In the genomic region with DNA sequence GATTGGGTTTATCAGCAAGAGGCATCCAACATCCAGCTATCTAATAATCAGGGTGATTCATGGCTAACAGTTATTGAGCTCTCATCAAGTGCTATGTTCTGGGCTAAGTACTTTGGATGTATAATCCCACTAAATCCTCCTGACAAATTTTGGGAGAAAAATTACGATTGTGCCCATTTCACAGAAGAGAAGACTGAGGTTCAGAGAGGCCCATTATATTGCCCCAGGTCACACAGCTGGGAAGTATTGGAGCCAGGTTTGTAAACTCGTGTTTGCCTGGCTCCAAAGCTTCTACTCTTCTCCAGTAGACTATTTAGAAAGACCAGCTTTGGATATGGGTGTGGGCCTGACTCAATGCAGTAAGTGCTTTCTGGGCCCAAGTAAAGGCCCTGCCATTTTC, we compare ENCODE assay signal across 2 cellular contexts.
TF ChIP-seq lines count a peak whose summit lies in the region.

No MANE protein-coding gene starts in this region.

TF ChIP-seq in A549, 52 proteins besides CTCF, POLR2A, EP300 and RAD21:
- no peak for TF ChIP-seq ZNF302 (CRISPR knock-in tag; IDR thresholded peaks at IDR 0.05)
- TF ChIP-seq, protein P1, sequence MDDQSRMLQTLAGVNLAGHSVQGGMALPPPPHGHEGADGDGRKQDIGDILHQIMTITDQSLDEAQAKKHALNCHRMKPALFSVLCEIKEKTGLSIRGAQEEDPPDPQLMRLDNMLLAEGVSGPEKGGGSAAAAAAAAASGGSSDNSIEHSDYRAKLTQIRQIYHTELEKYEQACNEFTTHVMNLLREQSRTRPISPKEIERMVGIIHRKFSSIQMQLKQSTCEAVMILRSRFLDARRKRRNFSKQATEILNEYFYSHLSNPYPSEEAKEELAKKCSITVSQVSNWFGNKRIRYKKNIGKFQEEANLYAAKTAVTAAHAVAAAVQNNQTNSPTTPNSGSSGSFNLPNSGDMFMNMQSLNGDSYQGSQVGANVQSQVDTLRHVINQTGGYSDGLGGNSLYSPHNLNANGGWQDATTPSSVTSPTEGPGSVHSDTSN (IDR thresholded peaks at IDR 0.05) = no peak
- TF ChIP-seq KDM1A (IDR thresholded peaks at IDR 0.05; ENCODE audit: low read depth) = peak; percentile 47; the same call in 1 of the 2 replicates
- TF ChIP-seq HDAC2 (IDR thresholded peaks at IDR 0.05) = peak; percentile 41; the same call in 1 of the 2 replicates

TF ChIP-seq in K562, 482 proteins besides CTCF, POLR2A, EP300 and RAD21 (continues in another document):
- no peak for TF ChIP-seq SP2 (IDR thresholded peaks at IDR 0.05; ENCODE audit: extremely low read depth, low read depth, low read length, poor library complexity, severe bottlenecking)
- TF ChIP-seq FUS (optimal IDR thresholded peaks at IDR 0.05; ENCODE audit: low read depth, low read length) = no peak
- TF ChIP-seq MBD2 (IDR thresholded peaks at IDR 0.05; ENCODE audit: borderline replicate concordance, low read depth) = no peak
- TF ChIP-seq, protein P2, sequence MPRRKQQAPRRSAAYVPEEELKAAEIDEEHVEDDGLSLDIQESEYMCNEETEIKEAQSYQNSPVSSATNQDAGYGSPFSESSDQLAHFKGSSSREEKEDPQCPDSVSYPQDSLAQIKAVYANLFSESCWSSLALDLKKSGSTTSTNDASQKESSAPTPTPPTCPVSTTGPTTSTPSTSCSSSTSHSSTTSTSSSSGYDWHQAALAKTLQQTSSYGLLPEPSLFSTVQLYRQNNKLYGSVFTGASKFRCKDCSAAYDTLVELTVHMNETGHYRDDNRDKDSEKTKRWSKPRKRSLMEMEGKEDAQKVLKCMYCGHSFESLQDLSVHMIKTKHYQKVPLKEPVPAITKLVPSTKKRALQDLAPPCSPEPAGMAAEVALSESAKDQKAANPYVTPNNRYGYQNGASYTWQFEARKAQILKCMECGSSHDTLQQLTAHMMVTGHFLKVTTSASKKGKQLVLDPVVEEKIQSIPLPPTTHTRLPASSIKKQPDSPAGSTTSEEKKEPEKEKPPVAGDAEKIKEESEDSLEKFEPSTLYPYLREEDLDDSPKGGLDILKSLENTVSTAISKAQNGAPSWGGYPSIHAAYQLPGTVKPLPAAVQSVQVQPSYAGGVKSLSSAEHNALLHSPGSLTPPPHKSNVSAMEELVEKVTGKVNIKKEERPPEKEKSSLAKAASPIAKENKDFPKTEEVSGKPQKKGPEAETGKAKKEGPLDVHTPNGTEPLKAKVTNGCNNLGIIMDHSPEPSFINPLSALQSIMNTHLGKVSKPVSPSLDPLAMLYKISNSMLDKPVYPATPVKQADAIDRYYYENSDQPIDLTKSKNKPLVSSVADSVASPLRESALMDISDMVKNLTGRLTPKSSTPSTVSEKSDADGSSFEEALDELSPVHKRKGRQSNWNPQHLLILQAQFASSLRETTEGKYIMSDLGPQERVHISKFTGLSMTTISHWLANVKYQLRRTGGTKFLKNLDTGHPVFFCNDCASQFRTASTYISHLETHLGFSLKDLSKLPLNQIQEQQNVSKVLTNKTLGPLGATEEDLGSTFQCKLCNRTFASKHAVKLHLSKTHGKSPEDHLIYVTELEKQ (CRISPR knock-in tag; IDR thresholded peaks at IDR 0.05) = no peak
- TF ChIP-seq EHMT2 (IDR thresholded peaks at IDR 0.05) = no peak
- peak; percentile 52; the same call in 1 of the 2 replicates for TF ChIP-seq HDAC2 (IDR thresholded peaks at IDR 0.05)
- no peak for TF ChIP-seq ERF (CRISPR knock-in tag; IDR thresholded peaks at IDR 0.05)
- TF ChIP-seq, protein P3, sequence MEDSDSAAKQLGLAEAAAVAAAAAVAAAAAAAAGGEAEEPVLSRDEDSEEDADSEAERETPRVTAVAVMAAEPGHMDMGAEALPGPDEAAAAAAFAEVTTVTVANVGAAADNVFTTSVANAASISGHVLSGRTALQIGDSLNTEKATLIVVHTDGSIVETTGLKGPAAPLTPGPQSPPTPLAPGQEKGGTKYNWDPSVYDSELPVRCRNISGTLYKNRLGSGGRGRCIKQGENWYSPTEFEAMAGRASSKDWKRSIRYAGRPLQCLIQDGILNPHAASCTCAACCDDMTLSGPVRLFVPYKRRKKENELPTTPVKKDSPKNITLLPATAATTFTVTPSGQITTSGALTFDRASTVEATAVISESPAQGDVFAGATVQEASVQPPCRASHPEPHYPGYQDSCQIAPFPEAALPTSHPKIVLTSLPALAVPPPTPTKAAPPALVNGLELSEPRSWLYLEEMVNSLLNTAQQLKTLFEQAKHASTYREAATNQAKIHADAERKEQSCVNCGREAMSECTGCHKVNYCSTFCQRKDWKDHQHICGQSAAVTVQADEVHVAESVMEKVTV (CRISPR knock-in tag; IDR thresholded peaks at IDR 0.05) = no peak
- TF ChIP-seq RFX5 (IDR thresholded peaks at IDR 0.05; ENCODE audit: low read depth, low read length) = no peak
- TF ChIP-seq TCF7 (IDR thresholded peaks at IDR 0.05; ENCODE audit: borderline replicate concordance) = no peak
- TF ChIP-seq NRF1 (conservative IDR thresholded peaks at IDR 0.05 in 1 of 2, IDR thresholded peaks at IDR 0.05 in 1 of 2) = no peak
- TF ChIP-seq, protein P4, sequence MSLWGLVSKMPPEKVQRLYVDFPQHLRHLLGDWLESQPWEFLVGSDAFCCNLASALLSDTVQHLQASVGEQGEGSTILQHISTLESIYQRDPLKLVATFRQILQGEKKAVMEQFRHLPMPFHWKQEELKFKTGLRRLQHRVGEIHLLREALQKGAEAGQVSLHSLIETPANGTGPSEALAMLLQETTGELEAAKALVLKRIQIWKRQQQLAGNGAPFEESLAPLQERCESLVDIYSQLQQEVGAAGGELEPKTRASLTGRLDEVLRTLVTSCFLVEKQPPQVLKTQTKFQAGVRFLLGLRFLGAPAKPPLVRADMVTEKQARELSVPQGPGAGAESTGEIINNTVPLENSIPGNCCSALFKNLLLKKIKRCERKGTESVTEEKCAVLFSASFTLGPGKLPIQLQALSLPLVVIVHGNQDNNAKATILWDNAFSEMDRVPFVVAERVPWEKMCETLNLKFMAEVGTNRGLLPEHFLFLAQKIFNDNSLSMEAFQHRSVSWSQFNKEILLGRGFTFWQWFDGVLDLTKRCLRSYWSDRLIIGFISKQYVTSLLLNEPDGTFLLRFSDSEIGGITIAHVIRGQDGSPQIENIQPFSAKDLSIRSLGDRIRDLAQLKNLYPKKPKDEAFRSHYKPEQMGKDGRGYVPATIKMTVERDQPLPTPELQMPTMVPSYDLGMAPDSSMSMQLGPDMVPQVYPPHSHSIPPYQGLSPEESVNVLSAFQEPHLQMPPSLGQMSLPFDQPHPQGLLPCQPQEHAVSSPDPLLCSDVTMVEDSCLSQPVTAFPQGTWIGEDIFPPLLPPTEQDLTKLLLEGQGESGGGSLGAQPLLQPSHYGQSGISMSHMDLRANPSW (CRISPR knock-in tag; IDR thresholded peaks at IDR 0.05) = no peak
- TF ChIP-seq SIRT6 (IDR thresholded peaks at IDR 0.05; ENCODE audit: low read depth, low read length) = no peak
- TF ChIP-seq ZNF707 (CRISPR knock-in tag; conservative IDR thresholded peaks at IDR 0.05) = no peak
- TF ChIP-seq, protein P5, sequence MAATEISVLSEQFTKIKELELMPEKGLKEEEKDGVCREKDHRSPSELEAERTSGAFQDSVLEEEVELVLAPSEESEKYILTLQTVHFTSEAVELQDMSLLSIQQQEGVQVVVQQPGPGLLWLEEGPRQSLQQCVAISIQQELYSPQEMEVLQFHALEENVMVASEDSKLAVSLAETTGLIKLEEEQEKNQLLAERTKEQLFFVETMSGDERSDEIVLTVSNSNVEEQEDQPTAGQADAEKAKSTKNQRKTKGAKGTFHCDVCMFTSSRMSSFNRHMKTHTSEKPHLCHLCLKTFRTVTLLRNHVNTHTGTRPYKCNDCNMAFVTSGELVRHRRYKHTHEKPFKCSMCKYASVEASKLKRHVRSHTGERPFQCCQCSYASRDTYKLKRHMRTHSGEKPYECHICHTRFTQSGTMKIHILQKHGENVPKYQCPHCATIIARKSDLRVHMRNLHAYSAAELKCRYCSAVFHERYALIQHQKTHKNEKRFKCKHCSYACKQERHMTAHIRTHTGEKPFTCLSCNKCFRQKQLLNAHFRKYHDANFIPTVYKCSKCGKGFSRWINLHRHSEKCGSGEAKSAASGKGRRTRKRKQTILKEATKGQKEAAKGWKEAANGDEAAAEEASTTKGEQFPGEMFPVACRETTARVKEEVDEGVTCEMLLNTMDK (IDR thresholded peaks at IDR 0.05; ENCODE audit: borderline replicate concordance, insufficient read depth, low read depth, low read length, poor library complexity, severe bottlenecking) = no peak
- no peak for TF ChIP-seq MEF2A (IDR thresholded peaks at IDR 0.05; ENCODE audit: control insufficient read depth, low read depth, low read length)
- no peak for TF ChIP-seq ZNF830 (CRISPR knock-in tag; IDR thresholded peaks at IDR 0.05)
- no peak for TF ChIP-seq C11orf30 (IDR thresholded peaks at IDR 0.05; ENCODE audit: low read depth)
- TF ChIP-seq, protein P6, sequence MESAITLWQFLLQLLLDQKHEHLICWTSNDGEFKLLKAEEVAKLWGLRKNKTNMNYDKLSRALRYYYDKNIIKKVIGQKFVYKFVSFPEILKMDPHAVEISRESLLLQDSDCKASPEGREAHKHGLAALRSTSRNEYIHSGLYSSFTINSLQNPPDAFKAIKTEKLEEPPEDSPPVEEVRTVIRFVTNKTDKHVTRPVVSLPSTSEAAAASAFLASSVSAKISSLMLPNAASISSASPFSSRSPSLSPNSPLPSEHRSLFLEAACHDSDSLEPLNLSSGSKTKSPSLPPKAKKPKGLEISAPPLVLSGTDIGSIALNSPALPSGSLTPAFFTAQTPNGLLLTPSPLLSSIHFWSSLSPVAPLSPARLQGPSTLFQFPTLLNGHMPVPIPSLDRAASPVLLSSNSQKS (CRISPR knock-in tag; IDR thresholded peaks at IDR 0.05) = no peak
- no peak for TF ChIP-seq THRAP3 (IDR thresholded peaks at IDR 0.05; ENCODE audit: borderline replicate concordance)
- no peak for TF ChIP-seq SMC3 (conservative IDR thresholded peaks at IDR 0.05; ENCODE audit: insufficient read depth, low read depth, low read length)
- TF ChIP-seq CREM (IDR thresholded peaks at IDR 0.05; ENCODE audit: low read depth) = no peak
- no peak for TF ChIP-seq NEUROD1 (IDR thresholded peaks at IDR 0.05; ENCODE audit: borderline replicate concordance, low read depth, low read length, partially characterized antibody)
- peak; percentile 63 to 68; a peak in 3 of 4 replicates for TF ChIP-seq KDM1A (IDR thresholded peaks at IDR 0.05)
- TF ChIP-seq COPS2 (conservative IDR thresholded peaks at IDR 0.05) = no peak
- peak; percentile 75; the same call in 1 of the 2 replicates for TF ChIP-seq CBX1 (IDR thresholded peaks at IDR 0.05; ENCODE audit: low read depth)
- peak; percentile 91 for TF ChIP-seq ADNP (tag; IDR thresholded peaks at IDR 0.05)
- TF ChIP-seq HDGF (IDR thresholded peaks at IDR 0.05) = no peak
- TF ChIP-seq ZNF76 (CRISPR knock-in tag; IDR thresholded peaks at IDR 0.05; ENCODE audit: borderline replicate concordance) = no peak
- TF ChIP-seq BCOR (IDR thresholded peaks at IDR 0.05) = peak; percentile 90
- TF ChIP-seq, protein P7, sequence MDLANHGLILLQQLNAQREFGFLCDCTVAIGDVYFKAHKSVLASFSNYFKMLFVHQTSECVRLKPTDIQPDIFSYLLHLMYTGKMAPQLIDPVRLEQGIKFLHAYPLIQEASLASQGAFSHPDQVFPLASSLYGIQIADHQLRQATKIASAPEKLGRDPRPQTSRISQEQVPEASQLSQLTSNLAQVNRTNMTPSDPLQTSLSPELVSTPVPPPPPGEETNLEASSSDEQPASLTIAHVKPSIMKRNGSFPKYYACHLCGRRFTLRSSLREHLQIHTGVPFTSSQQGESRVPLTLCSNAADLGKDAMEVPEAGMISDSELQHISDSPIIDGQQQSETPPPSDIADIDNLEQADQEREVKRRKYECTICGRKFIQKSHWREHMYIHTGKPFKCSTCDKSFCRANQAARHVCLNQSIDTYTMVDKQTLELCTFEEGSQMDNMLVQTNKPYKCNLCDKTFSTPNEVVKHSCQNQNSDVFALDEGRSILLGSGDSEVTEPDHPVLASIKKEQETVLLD (IDR thresholded peaks at IDR 0.05) = no peak
- no peak for TF ChIP-seq ZNF408 (CRISPR knock-in tag; IDR thresholded peaks at IDR 0.05; ENCODE audit: low read depth)
- no peak for TF ChIP-seq SAP30 (IDR thresholded peaks at IDR 0.05; ENCODE audit: borderline replicate concordance, insufficient read depth, low read depth, low read length, poor library complexity, severe bottlenecking)
- TF ChIP-seq CBFA2T3 (IDR thresholded peaks at IDR 0.05) = no peak
- TF ChIP-seq RBM25 (IDR thresholded peaks at IDR 0.05; ENCODE audit: low read depth, low read length, severe bottlenecking) = peak; percentile 94
- TF ChIP-seq, protein P8, sequence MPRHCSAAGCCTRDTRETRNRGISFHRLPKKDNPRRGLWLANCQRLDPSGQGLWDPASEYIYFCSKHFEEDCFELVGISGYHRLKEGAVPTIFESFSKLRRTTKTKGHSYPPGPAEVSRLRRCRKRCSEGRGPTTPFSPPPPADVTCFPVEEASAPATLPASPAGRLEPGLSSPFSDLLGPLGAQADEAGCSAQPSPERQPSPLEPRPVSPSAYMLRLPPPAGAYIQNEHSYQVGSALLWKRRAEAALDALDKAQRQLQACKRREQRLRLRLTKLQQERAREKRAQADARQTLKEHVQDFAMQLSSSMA (CRISPR knock-in tag; IDR thresholded peaks at IDR 0.05) = no peak
- no peak for TF ChIP-seq POLR2B (IDR thresholded peaks at IDR 0.05; ENCODE audit: low read depth, partially characterized antibody)
- TF ChIP-seq, protein P9, sequence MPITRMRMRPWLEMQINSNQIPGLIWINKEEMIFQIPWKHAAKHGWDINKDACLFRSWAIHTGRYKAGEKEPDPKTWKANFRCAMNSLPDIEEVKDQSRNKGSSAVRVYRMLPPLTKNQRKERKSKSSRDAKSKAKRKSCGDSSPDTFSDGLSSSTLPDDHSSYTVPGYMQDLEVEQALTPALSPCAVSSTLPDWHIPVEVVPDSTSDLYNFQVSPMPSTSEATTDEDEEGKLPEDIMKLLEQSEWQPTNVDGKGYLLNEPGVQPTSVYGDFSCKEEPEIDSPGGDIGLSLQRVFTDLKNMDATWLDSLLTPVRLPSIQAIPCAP (CRISPR knock-in tag; IDR thresholded peaks at IDR 0.05; ENCODE audit: borderline replicate concordance) = no peak
- TF ChIP-seq, protein P10, sequence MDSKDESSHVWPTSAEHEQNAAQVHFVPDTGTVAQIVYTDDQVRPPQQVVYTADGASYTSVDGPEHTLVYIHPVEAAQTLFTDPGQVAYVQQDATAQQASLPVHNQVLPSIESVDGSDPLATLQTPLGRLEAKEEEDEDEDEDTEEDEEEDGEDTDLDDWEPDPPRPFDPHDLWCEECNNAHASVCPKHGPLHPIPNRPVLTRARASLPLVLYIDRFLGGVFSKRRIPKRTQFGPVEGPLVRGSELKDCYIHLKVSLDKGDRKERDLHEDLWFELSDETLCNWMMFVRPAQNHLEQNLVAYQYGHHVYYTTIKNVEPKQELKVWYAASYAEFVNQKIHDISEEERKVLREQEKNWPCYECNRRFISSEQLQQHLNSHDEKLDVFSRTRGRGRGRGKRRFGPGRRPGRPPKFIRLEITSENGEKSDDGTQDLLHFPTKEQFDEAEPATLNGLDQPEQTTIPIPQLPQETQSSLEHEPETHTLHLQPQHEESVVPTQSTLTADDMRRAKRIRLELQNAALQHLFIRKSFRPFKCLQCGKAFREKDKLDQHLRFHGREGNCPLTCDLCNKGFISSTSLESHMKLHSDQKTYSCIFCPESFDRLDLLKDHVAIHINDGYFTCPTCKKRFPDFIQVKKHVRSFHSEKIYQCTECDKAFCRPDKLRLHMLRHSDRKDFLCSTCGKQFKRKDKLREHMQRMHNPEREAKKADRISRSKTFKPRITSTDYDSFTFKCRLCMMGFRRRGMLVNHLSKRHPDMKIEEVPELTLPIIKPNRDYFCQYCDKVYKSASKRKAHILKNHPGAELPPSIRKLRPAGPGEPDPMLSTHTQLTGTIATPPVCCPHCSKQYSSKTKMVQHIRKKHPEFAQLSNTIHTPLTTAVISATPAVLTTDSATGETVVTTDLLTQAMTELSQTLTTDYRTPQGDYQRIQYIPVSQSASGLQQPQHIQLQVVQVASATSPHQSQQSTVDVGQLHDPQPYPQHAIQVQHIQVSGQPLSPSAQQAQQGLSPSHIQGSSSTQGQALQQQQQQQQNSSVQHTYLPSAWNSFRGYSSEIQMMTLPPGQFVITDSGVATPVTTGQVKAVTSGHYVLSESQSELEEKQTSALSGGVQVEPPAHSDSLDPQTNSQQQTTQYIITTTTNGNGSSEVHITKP (IDR thresholded peaks at IDR 0.05; ENCODE audit: partially characterized antibody) = no peak
- no peak for TF ChIP-seq CTBP1 (IDR thresholded peaks at IDR 0.05; ENCODE audit: borderline replicate concordance)
